Comparison of ENCODE assay signal across 17 cellular contexts in genomic region chr10:67785098-67785497, GRCh38. TPM values are rescaled to one million over a fixed set of nuclear protein-coding genes. Genes with fewer than 3 reads are reported as not detected.
DNase-seq lines count a peak whose midpoint lies in the region; ATAC-seq, FAIRE-seq and TF ChIP-seq lines count a peak whose summit lies in the region.
"Had no signal": no experiment of that assay in that cellular context is flagged by ENCODE, and none has a peak within 500 bp of the region (broad histone marks: within the 10 kb centered on the region; RNA-seq: fewer than 3 reads in every experiment).

No MANE protein-coding gene starts in this region.

- RAD21 ChIA-PET in GM12878 (lab: Charles Lee; ENCODE audit: unreplicated experiment) = interaction anchor here (0.5 to 1.8 kb wide), 6 partner anchors 10 to 542 kb away, joined by 3 to 11 read pairs (median 4); partner anchors contain the start of gene CTNNA3

- TF ChIP-seq EP300 in GM12878 (IDR thresholded peaks at IDR 0.05; ENCODE audit: borderline replicate concordance in 1 of 2, control insufficient read depth in 1 of 2, low read depth in 2 of 2, low read length in 2 of 2) = no peak

- TF ChIP-seq CTCF in GM12878 (IDR thresholded peaks at IDR 0.05 in 2 of 3, conservative IDR thresholded peaks at IDR 0.05 in 1 of 3; ENCODE audit: control insufficient read depth in 2 of 3, extremely low read depth in 1 of 3, insufficient read depth in 1 of 3, low read depth in 3 of 3, low read length in 3 of 3) = no peak
- TF ChIP-seq CTCF in left ventricle myocardium inferior (IDR thresholded peaks at IDR 0.05; ENCODE audit: borderline replicate concordance) = no peak

- BruUV-seq in GM12878 (replicated peaks; lab: Mats Ljungman, UMichigan) = no TSS peak

- no peaks in the 10 kb centered on the region for H3K36me3 ChIP-seq in CD4-positive, CD25-positive, alpha-beta regulatory T cell (ENCODE audit: control insufficient read depth, insufficient read depth, low read length)
- H3K36me3 ChIP-seq in GM12878 (ENCODE audit: control insufficient read depth in 2 of 2, insufficient read depth in 2 of 2, low read length in 1 of 2) (no peaks in the 10 kb centered on the region), left ventricle myocardium inferior (no peaks in the 10 kb centered on the region)
- no peaks in the 10 kb centered on the region for H3K36me3 ChIP-seq in effector memory CD4-positive, alpha-beta T cell (ENCODE audit: control insufficient read depth, insufficient read depth, low read length)
- H3K36me3 ChIP-seq: cardiac muscle cell, sigmoid colon had no signal

- no peak for FAIRE-seq in GM12878 (lab: Jason Lieb, UNC)
- FAIRE-seq in urothelium cell line (lab: Jason Lieb, UNC) = no peak
- FAIRE-seq: endometrium had no signal

- H3K4me1 Mint-ChIP-seq in CD4-positive, CD25-positive, alpha-beta regulatory T cell = peaks cover 4 to 20% (median 10%) of the 10 kb centered on the region in 4 donors

- no peak for TF ChIP-seq RAD21 in GM12878 (IDR thresholded peaks at IDR 0.05; ENCODE audit: insufficient read depth, low read depth, low read length)

- intact Hi-C loops in GM12878 (cut with micrococcal nuclease; ENCODE audit: unreplicated experiment) = no loop called here
- intact Hi-C loops in left ventricle myocardium inferior (cut with micrococcal nuclease) = loop anchor here (10.0 kb wide), 1 partner anchor 90 kb away; the partner anchor contains the start of gene CTNNA3

- peak overlapping the region; percentile 63 to 66 (median 64) for H3K27ac Mint-ChIP-seq in CD4-positive, CD25-positive, alpha-beta regulatory T cell
- H3K27ac Mint-ChIP-seq: GM23338 had no signal

- H3K9ac ChIP-seq in GM12878 (ENCODE audit: control insufficient read depth, insufficient read depth, low read length) = no peak overlapping the region

- H3K4me1 ChIP-seq in CD4-positive, CD25-positive, alpha-beta regulatory T cell (ENCODE audit: control insufficient read depth, insufficient read depth, low read length, poor library complexity, severe bottlenecking) = peaks cover 8% of the 10 kb centered on the region
- H3K4me1 ChIP-seq in GM12878 (ENCODE audit: control insufficient read depth, insufficient read depth, low read length) (peaks cover 44% of the 10 kb centered on the region), left ventricle myocardium inferior (no peaks in the 10 kb centered on the region)
- no peaks in the 10 kb centered on the region for H3K4me1 ChIP-seq in effector memory CD4-positive, alpha-beta T cell (ENCODE audit: control insufficient read depth, insufficient read depth, low read length, poor library complexity, severe bottlenecking)
- H3K4me1 ChIP-seq: foreskin keratinocyte had no signal

- H3K4me2 ChIP-seq in GM12878 (ENCODE audit: control insufficient read depth, insufficient read depth) = no peak overlapping the region
- H3K4me2 ChIP-seq: GM23338 had no signal

- no peaks in the 10 kb centered on the region for H3K36me3 Mint-ChIP-seq in CD4-positive, CD25-positive, alpha-beta regulatory T cell

- no peak overlapping the region for H3K4me3 Mint-ChIP-seq in CD4-positive, CD25-positive, alpha-beta regulatory T cell
- H3K4me3 Mint-ChIP-seq: GM23338 had no signal

- no peaks in the 10 kb centered on the region for H3K27me3 ChIP-seq in CD4-positive, CD25-positive, alpha-beta regulatory T cell (ENCODE audit: control insufficient read depth, insufficient read depth, low read length)
- H3K27me3 ChIP-seq in GM12878 (replicated peaks in 1 of 2; ENCODE audit: control insufficient read depth in 2 of 2, insufficient read depth in 2 of 2, low read length in 1 of 2) (no peaks in the 10 kb centered on the region), left ventricle myocardium inferior (ENCODE audit: low read depth) (no peaks in the 10 kb centered on the region)
- no peaks in the 10 kb centered on the region for H3K27me3 ChIP-seq in effector memory CD4-positive, alpha-beta T cell (replicated peaks; ENCODE audit: control insufficient read depth, insufficient read depth, low read length, poor library complexity, severe bottlenecking)
- H3K27me3 ChIP-seq: cardiac muscle cell, foreskin keratinocyte, sigmoid colon had no signal

- SMC1A ChIA-PET in GM12878 (lab: Charles Lee; ENCODE audit: uncharacterized antibody, unreplicated experiment) = interaction anchor here (0.6 to 2.0 kb wide), 7 partner anchors 8 to 547 kb away, joined by 3 to 7 read pairs (median 3); partner anchors contain the start of genes HNRNPH3 and PBLD

- H2AFZ ChIP-seq in GM12878 (ENCODE audit: control insufficient read depth, low read depth, low read length) = no peak overlapping the region
- H2AFZ ChIP-seq: GM23338 had no signal

- 41% methylated on average over 1 of the region's 1 CpG for WGBS in GM12878 (ENCODE audit: insufficient coverage, insufficient replicate concordance, low lambda C conversion rate, missing lambda C conversion rate)

- H3K79me2 ChIP-seq in GM12878 (ENCODE audit: control insufficient read depth, insufficient read depth, low read length) = no peaks in the 10 kb centered on the region

- H3K4me3 ChIP-seq in CD4-positive, CD25-positive, alpha-beta regulatory T cell (ENCODE audit: low read depth, low read length) = no peak overlapping the region
- H3K4me3 ChIP-seq in GM12878 = no peak overlapping the region
- no peak overlapping the region for H3K4me3 ChIP-seq in left ventricle myocardium inferior
- H3K4me3 ChIP-seq in effector memory CD4-positive, alpha-beta T cell (ENCODE audit: insufficient read depth, low read depth, low read length, poor library complexity, severe bottlenecking) = no peak overlapping the region
- H3K4me3 ChIP-seq: cardiac muscle cell, GM23338, sigmoid colon had no signal

- CTCF ChIA-PET in GM12878 (lab: Yijun Ruan, JAX) = interaction anchor here (0.9 to 7.7 kb wide), 12 partner anchors 27 to 517 kb away, joined by 3 to 113 read pairs (median 6); partner anchors contain the start of gene CTNNA3

- no peaks in the 10 kb centered on the region for H3K9me3 Mint-ChIP-seq in CD4-positive, CD25-positive, alpha-beta regulatory T cell
- H3K9me3 Mint-ChIP-seq: GM23338 had no signal

- ATAC-seq in CD4-positive, CD25-positive, alpha-beta regulatory T cell (ENCODE audit: low read depth in 2 of 2) = peak; percentile 57 to 67
- ATAC-seq in GM12878 (0 out of 3 replicates have a peak, but pooled peaks have one; percentile 6), HG02623 (IDR thresholded peaks at IDR 0.05; ENCODE audit: unreplicated experiment) (no peak)
- ATAC-seq: foreskin keratinocyte, GM23338, Panc1 had no signal

- no peak overlapping the region for H3K27ac ChIP-seq in CD4-positive, CD25-positive, alpha-beta regulatory T cell (ENCODE audit: insufficient read depth, low read length, poor library complexity, severe bottlenecking)
- H3K27ac ChIP-seq in GM12878 (ENCODE audit: control insufficient read depth, insufficient read depth) = no peak overlapping the region
- no peak overlapping the region for H3K27ac ChIP-seq in left ventricle myocardium inferior (replicated peaks)
- H3K27ac ChIP-seq in effector memory CD4-positive, alpha-beta T cell (ENCODE audit: insufficient read depth, low read length, poor library complexity, severe bottlenecking) = no peak overlapping the region
- H3K27ac ChIP-seq: C4-2B, cardiac muscle cell, foreskin keratinocyte, sigmoid colon had no signal

- POLR2A ChIA-PET in GM12878 (lab: Charles Lee) = interaction anchor here (1.0 to 1.6 kb wide), 2 partner anchors 12 to 21 kb away, joined by 3 read pairs; no protein-coding TSS in a partner anchor

- H4K20me1 ChIP-seq in GM12878 (ENCODE audit: control insufficient read depth, insufficient read depth) = no peaks in the 10 kb centered on the region

- TF ChIP-seq POLR2A in GM12878 (IDR thresholded peaks at IDR 0.05; ENCODE audit: low read depth, low read length) = no peak

- in situ Hi-C loops in GM12878 (cut with MboI) = loop anchor here (5.0 kb wide), 1 partner anchor 372 kb away; no protein-coding TSS in a partner anchor

- peaks cover 5% of the 10 kb centered on the region for H3K27me3 Mint-ChIP-seq in CD4-positive, CD25-positive, alpha-beta regulatory T cell

- peak in 2 of 3 donors; percentile 16 to 64 for DNase-seq in CD4-positive, CD25-positive, alpha-beta regulatory T cell
- DNase-seq in COLO668 (lab: John Stamatoyannopoulos, UW; ENCODE audit: unreplicated experiment) = peak; percentile 5
- DNase-seq in NCI-H748 (lab: John Stamatoyannopoulos, UW; ENCODE audit: unreplicated experiment) = peak; percentile 69
- DNase-seq in GM12878 (ENCODE audit: low read depth, low spot score) = no peak
- no peak for DNase-seq in left ventricle myocardium inferior
- DNase-seq in urothelium cell line (ENCODE audit: low spot score) = no peak
- DNase-seq in effector memory CD4-positive, alpha-beta T cell = no peak
- DNase-seq: foreskin keratinocyte, mesendoderm, nucleus accumbens, sigmoid colon had no signal

- H3K9me3 ChIP-seq in CD4-positive, CD25-positive, alpha-beta regulatory T cell (ENCODE audit: control insufficient read depth in 2 of 2, low read length in 2 of 2) = no peaks in the 10 kb centered on the region
- H3K9me3 ChIP-seq in GM12878 (replicated peaks; ENCODE audit: control insufficient read depth, insufficient read depth, low read length) (no peaks in the 10 kb centered on the region), left ventricle myocardium inferior (replicated peaks) (no peaks in the 10 kb centered on the region)
- no peaks in the 10 kb centered on the region for H3K9me3 ChIP-seq in effector memory CD4-positive, alpha-beta T cell (ENCODE audit: control insufficient read depth, low read length)
- H3K9me3 ChIP-seq: sigmoid colon had no signal

TF ChIP-seq in GM12878, 131 proteins besides CTCF, POLR2A, EP300 and RAD21 (continues in another document):
- TF ChIP-seq RUNX3 (IDR thresholded peaks at IDR 0.05; ENCODE audit: low read length) = peak; percentile 15; the same call in 1 of the 2 replicates

RNA-seq across cellular contexts. Expression of gene DNAJC12, which starts 52.9 kb away (rescaled TPM):
- not detected for total RNA-seq in CD4-positive, CD25-positive, alpha-beta regulatory T cell
- under 1 TPM in 2 of 4 donors, not detected in 2; 0.43 to 0.61 TPM for polyA plus RNA-seq in CD4-positive, CD25-positive, alpha-beta regulatory T cell
- total RNA-seq in GM12878 (2013; cell fraction: nucleolus; rRNA removed) = 8.1 and 8.5 TPM in 2 replicates
- total RNA-seq in GM12878 (2014; rRNA removed) (1.7 and 1.8 TPM in 2 replicates), GM12878 (2014; rRNA removed; fragmentation: Illumina TruSeq; extraction: Trizol) (2.6 and 2.7 TPM in 2 replicates), GM12878 (2021) (1.2 and 2.1 TPM in 2 replicates), left ventricle myocardium inferior (6.1 TPM)
- polyA plus RNA-seq in GM12878 (2011; ENCODE audit: low read depth) = 0.34 TPM
- polyA plus RNA-seq in GM12878 (2011; rRNA removed) (4.2 and 7.4 TPM in 2 replicates), GM12878 (2014; fragmentation: Illumina TruSeq; extraction: Trizol) (3.5 and 5.9 TPM in 2 replicates), GM12878 (2014; fragmentation: Nextera tagmentation; extraction: Ambion mirVana) (1 to 10 TPM; 3.3 to 4.5 TPM), GM12878 (2014; rRNA removed) (1.1 and 1.2 TPM in 2 replicates), GM12878 (2016; fragmentation: Nextera tagmentation; extraction: Ambion mirVana) (1 to 10 TPM; 2.7 to 4.1 TPM)
- polyA plus RNA-seq in GM12878 (2011; cell fraction: cytosol; rRNA removed) = 1.9 and 2.2 TPM in 2 replicates
- 2.1 and 2.3 TPM in 2 replicates for polyA plus RNA-seq in GM12878 (2011; cell fraction: nucleus; rRNA removed)
- polyA plus RNA-seq in GM12878 (2012) = 0.59 and 0.65 TPM in 2 replicates
- 0.62 and 0.95 TPM in 2 replicates for polyA minus RNA-seq in GM12878 (2011; rRNA and poly(A)+ RNA removed)
- 2.8 TPM in 1 of 2 replicates, not detected in the other for polyA minus RNA-seq in GM12878 (2011; cell fraction: cytosol; rRNA and poly(A)+ RNA removed)
- polyA minus RNA-seq in GM12878 (2011; cell fraction: nucleus; rRNA and poly(A)+ RNA removed) = 0.36 and 0.48 TPM in 2 replicates

Comparison
In these comparisons a context has a peak if more than half of its experiments do, and no peak if none do; other contexts are left out.
1. DNase-seq: peak in CD4-positive, CD25-positive, alpha-beta regulatory T cell (2 of 3), COLO668 (single experiment) and NCI-H748 (single experiment); none in GM12878 (single experiment), left ventricle myocardium inferior (single experiment), urothelium cell line (single experiment) and effector memory CD4-positive, alpha-beta T cell (0 of 3).